20 cellular contexts compared by ENCODE assay signal in the genomic region with DNA sequence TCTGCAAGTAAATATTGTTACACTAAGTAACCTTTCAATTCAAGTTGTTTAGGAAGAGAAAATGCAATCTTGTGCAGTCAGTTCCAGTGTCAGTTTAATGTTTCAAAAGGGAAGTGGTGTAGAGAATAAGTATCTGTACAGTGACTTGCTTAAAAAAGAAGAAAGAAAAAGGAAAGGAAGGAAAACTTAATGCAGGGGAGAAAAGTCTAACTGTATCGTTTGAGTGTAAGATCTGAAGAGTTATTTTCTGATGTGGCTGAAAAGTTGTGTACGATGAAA. TPM values are rescaled to one million over a fixed set of nuclear protein-coding genes. Genes with fewer than 3 reads are reported as not detected.
"Had no signal": no experiment of that assay in that cellular context is flagged by ENCODE, and none has a peak within 500 bp of the region (broad histone marks: within the 10 kb centered on the region; RNA-seq: fewer than 3 reads in every experiment).

No MANE protein-coding gene starts in this region.

- H3K9me3 ChIP-seq: ascending aorta, breast epithelium, left ventricle myocardium inferior, mucosa of descending colon, pancreas, upper lobe of left lung had no signal

- H3K4me2 ChIP-seq: hepatocyte had no signal

- H3K4me1 ChIP-seq: breast epithelium, left ventricle myocardium inferior, pancreas, upper lobe of left lung had no signal

- H3K27me3 ChIP-seq: ascending aorta, breast epithelium, hepatocyte, pancreas, upper lobe of left lung had no signal

- H3K27ac ChIP-seq: ascending aorta, breast epithelium, hepatocyte, left ventricle myocardium inferior, pancreas, upper lobe of left lung had no signal

- H3K36me3 ChIP-seq: ascending aorta, breast epithelium, left ventricle myocardium inferior, pancreas, upper lobe of left lung had no signal

- DNase-seq: activated CD4-positive, alpha-beta T cell treated with anti-CD3 and anti-CD28 coated beads, Interleukin-2, amount 50 U/mL, for 1 hour; activated naive CD4-positive, alpha-beta T cell treated with Interleukin-2 at 50 U/mL for 16 hours; activated naive CD8-positive, alpha-beta T cell treated with anti-CD3 and anti-CD28 coated beads, Interleukin-2, amount 50 U/mL, for 24 hours; activated T-cell treated with anti-CD3 and anti-CD28 coated beads for 4 hours; cerebellar nuclear complex; effector memory CD8-positive, alpha-beta T cell; erythroblast; left ventricle myocardium inferior; naive thymus-derived CD8-positive, alpha-beta T cell; pancreas; stimulated activated CD4-positive, alpha-beta T cell treated with anti-CD3 and anti-CD28 coated beads, Interleukin-15, amount 100 ng/mL, for 24 hours; stimulated activated CD4-positive, alpha-beta T cell treated with anti-CD3 and anti-CD28 coated beads, Interleukin-4, amount 100 ng/mL, for 1 hour; stimulated activated naive CD4-positive, alpha-beta T cell; upper lobe of left lung had no signal

- H2AFZ ChIP-seq: hepatocyte had no signal

- ATAC-seq: activated naive CD8-positive, alpha-beta T cell treated with anti-CD3 and anti-CD28 coated beads, Interleukin-2, amount 50 U/mL, for 24 hours; effector memory CD8-positive, alpha-beta T cell had no signal

- H3K4me3 ChIP-seq: ascending aorta, breast epithelium, hepatocyte, left ventricle myocardium inferior, mucosa of descending colon, pancreas, upper lobe of left lung had no signal

RNA-seq across cellular contexts. Expression of a gene that starts 8.5 kb away (rescaled TPM):
- total RNA-seq: activated CD8-positive, alpha-beta memory T cell treated with anti-CD3 and anti-CD28 coated beads for 36 hours; naive thymus-derived CD8-positive, alpha-beta T cell; T-helper 2 cell treated with Interferon-gamma antibody and Interleukin-4, amounts not matched to agents 100 ng/mL and 5 ng/mL, for 36 hours had no signal
- polyA plus RNA-seq: naive thymus-derived CD8-positive, alpha-beta T cell had no signal
